Comparison of ENCODE assay signal across 29 cellular contexts in the genomic region with DNA sequence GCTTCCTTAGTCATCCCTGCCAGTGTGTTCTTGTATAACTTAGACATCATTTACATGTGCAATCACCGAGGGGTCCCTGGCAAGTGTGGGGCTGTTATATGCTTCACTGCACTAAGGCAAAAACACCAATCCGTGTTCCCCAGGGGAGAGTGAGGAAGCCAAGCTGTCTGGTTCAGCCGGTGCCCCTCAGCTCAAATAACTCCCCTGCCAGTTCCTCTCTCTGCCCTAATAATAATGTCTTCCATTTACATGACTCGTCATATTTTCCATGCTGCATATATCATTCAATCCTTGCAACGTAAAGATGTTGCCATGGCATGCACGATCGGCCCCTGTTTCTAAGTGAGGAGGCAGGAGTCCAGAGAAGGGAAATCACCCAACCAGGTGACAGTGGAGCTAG. TPM values are rescaled to one million over a fixed set of nuclear protein-coding genes. Genes with fewer than 3 reads are reported as not detected.
A peak's percentile ranks its signal among the peaks of the same experiment; 100 is the strongest.
DNase-seq lines count a peak whose midpoint lies in the region; ATAC-seq and TF ChIP-seq lines count a peak whose summit lies in the region.
"Had no signal": no experiment of that assay in that cellular context is flagged by ENCODE, and none has a peak within 500 bp of the region (broad histone marks: within the 10 kb centered on the region; RNA-seq: fewer than 3 reads in every experiment).

No MANE protein-coding gene starts in this region.

- H3K4me3 Mint-ChIP-seq in neural crest cell, result no peak overlapping the region
- H3K4me3 Mint-ChIP-seq: activated naive CD4-positive, alpha-beta T cell treated with anti-CD3 and anti-CD28 coated beads, Interleukin-2, amount 50 U/mL, for 24 hours; HFFc6; naive thymus-derived CD4-positive, alpha-beta T cell had no signal

- ATAC-seq in left colon, result no peak
- ATAC-seq: heart left ventricle; naive thymus-derived CD4-positive, alpha-beta T cell had no signal

- H3K27me3 Mint-ChIP-seq in neural crest cell (ENCODE audit: low read depth), result no peaks in the 10 kb centered on the region
- H3K27me3 Mint-ChIP-seq: activated naive CD4-positive, alpha-beta T cell treated with anti-CD3 and anti-CD28 coated beads, Interleukin-2, amount 50 U/mL, for 24 hours; naive thymus-derived CD4-positive, alpha-beta T cell had no signal

- H3K4me1 Mint-ChIP-seq in neural crest cell, result no peaks in the 10 kb centered on the region

- DNase-seq in NCI-H1092 treated with DMSO at 0.1 percent for 48 hours (lab: John Stamatoyannopoulos, UW), result peak; percentile 1
- no peak for DNase-seq in NCI-H1092 (lab: John Stamatoyannopoulos, UW)
- DNase-seq in GM13976 (ENCODE audit: low spot score), result peak; percentile 24
- peak; percentile 57 for DNase-seq in NCI-H69 (lab: John Stamatoyannopoulos, UW)
- no peak for DNase-seq in neural crest cell (ENCODE audit: low read depth, low spot score)
- no peak for DNase-seq in epidermal melanocyte (ENCODE audit: insufficient read length, low spot score)
- DNase-seq in left colon, result no peak
- no peak for DNase-seq in KBM-7
- DNase-seq: 8988T; activated CD4-positive, alpha-beta T cell treated with anti-CD3 and anti-CD28 coated beads for 48 hours; aorta; BE2C; caudate nucleus; dermis blood vessel endothelial cell; heart left ventricle; HFFc6; naive thymus-derived CD4-positive, alpha-beta T cell; NCI-H1417 treated with DMSO at 0.1 percent for 48 hours; NCI-H2227 treated with DMSO at 0.1 percent for 48 hours; ovary; Peyer's patch; SJCRH30; stimulated activated CD4-positive, alpha-beta T cell treated with anti-CD3 and anti-CD28 coated beads, Interleukin-12 subunit alpha, Interleukin-12 subunit beta, amount 100 ng/mL, for 4 hours; stimulated activated CD4-positive, alpha-beta T cell treated with anti-CD3 and anti-CD28 coated beads, Interleukin-4, amount 100 ng/mL, for 4 hours; T-helper 1 cell; transverse colon had no signal

- no peaks in the 10 kb centered on the region for H3K9me3 Mint-ChIP-seq in neural crest cell
- H3K9me3 Mint-ChIP-seq: activated naive CD4-positive, alpha-beta T cell treated with anti-CD3 and anti-CD28 coated beads, Interleukin-2, amount 50 U/mL, for 24 hours; HFFc6; naive thymus-derived CD4-positive, alpha-beta T cell had no signal

- H3K36me3 Mint-ChIP-seq in neural crest cell (ENCODE audit: low read depth), result peaks cover 5% of the 10 kb centered on the region

- intact Hi-C loops in left colon (cut with DNase I, micrococcal nuclease), result no loop called here

- in situ Hi-C loops in GM13976 (cut with MboI; ENCODE audit: low sequenced_read_pairs, unreplicated experiment), result no loop called here
- in situ Hi-C loops in KBM-7 (cut with MboI; ENCODE audit: low pct_unique_long_range_greater_than_20kb, low sequenced_read_pairs), result loop anchor here (25.0 kb wide), 1 partner anchor 950 kb away; the partner anchor contains the start of gene TTC22

- H3K27ac Mint-ChIP-seq in neural crest cell (ENCODE audit: unreplicated experiment), result peak overlapping the region; percentile 22
- H3K27ac Mint-ChIP-seq: activated naive CD4-positive, alpha-beta T cell treated with anti-CD3 and anti-CD28 coated beads, Interleukin-2, amount 50 U/mL, for 24 hours; HFFc6 had no signal

- TF ChIP-seq CTCF in GM13976 (IDR thresholded peaks at IDR 0.05; ENCODE audit: borderline replicate concordance, control extremely low read depth, extremely low read depth, insufficient read depth, missing control alignments) (no peak), neural crest cell (conservative IDR thresholded peaks at IDR 0.05) (no peak)

RNA-seq across cellular contexts. Expression of gene NDC1, which starts 24.4 kb away (rescaled TPM):
- 45.6 and 47.3 TPM in 2 replicates for total RNA-seq in neural crest cell
- 10 to 100 TPM; 10.3 to 16.8 TPM for total RNA-seq in left colon

RNA-seq across cellular contexts. Expression of gene YIPF1, which starts 27.1 kb away (rescaled TPM):
- total RNA-seq in neural crest cell (22.2 and 25.7 TPM in 2 replicates), left colon (10 to 100 TPM; 28.7 to 35.2 TPM)

RNA-seq across cellular contexts. Expression of gene DIO1, which starts 31.5 kb away (rescaled TPM):
- total RNA-seq in neural crest cell (not detected in 2 replicates), left colon (under 1 TPM in 1 of 2 donors, not detected in 1; 0.31 TPM)
- total RNA-seq: aorta; dermis blood vessel endothelial cell; heart left ventricle; HFFc6; mesenteric fat pad; naive thymus-derived CD4-positive, alpha-beta T cell; Peyer's patch; right atrium auricular region; SJCRH30; transverse colon had no signal

Comparison
In these comparisons a context has a peak if more than half of its experiments do, and no peak if none do; other contexts are left out.
1. DNase-seq: peak in NCI-H1092 treated with DMSO at 0.1 percent for 48 hours (single experiment), GM13976 (single experiment) and NCI-H69 (single experiment); none in NCI-H1092 (single experiment), neural crest cell (single experiment), epidermal melanocyte (single experiment), left colon (0 of 2) and KBM-7 (single experiment).